ENCODE assay signal across 8 cellular contexts in genomic region chr3:4302747-4303146, GRCh38. TPM values are rescaled to one million over a fixed set of nuclear protein-coding genes. Genes with fewer than 3 reads are reported as not detected.
DNase-seq lines count a peak whose midpoint lies in the region; FAIRE-seq and TF ChIP-seq lines count a peak whose summit lies in the region.

No MANE protein-coding gene starts in this region.

- peaks cover 31% of the 10 kb centered on the region for H3K36me3 Mint-ChIP-seq in activated naive CD8-positive, alpha-beta T cell treated with anti-CD3 and anti-CD28 coated beads for 36 hours

- H3K9me3 ChIP-seq in kidney (ENCODE audit: control insufficient read depth in 1 of 2, low read length in 2 of 2) (no peaks in the 10 kb centered on the region), thyroid gland (no peaks in the 10 kb centered on the region)

- H3K4me3 ChIP-seq in kidney (ENCODE audit: low read length in 2 of 2) (peak overlapping the region; percentile 73 to 99), thyroid gland (replicated peaks in 1 of 3) (peak overlapping the region in 1 of 3 donors; percentile 46)

- no peak overlapping the region for H3K9ac ChIP-seq in kidney (ENCODE audit: low read length in 2 of 2)

- no peak for TF ChIP-seq POLR2A in thyroid gland (IDR thresholded peaks at IDR 0.05)
- TF ChIP-seq POLR2A in GM12892 (IDR thresholded peaks at IDR 0.05; ENCODE audit: low read depth, low read length) = no peak

- H3K9me3 Mint-ChIP-seq in activated naive CD8-positive, alpha-beta T cell treated with anti-CD3 and anti-CD28 coated beads for 36 hours = peaks cover 4% of the 10 kb centered on the region

- no peak for FAIRE-seq in kidney (lab: Jason Lieb, UNC)
- FAIRE-seq in GM12892 (lab: Jason Lieb, UNC) = no peak

- no peaks in the 10 kb centered on the region for H3K27me3 Mint-ChIP-seq in activated naive CD8-positive, alpha-beta T cell treated with anti-CD3 and anti-CD28 coated beads for 36 hours

- peak; percentile 62 for DNase-seq in activated effector memory CD4-positive, alpha-beta T cell treated with anti-CD3 and anti-CD28 coated beads, Interleukin-2, amount 50 U/mL, for 16 hours
- no peak for DNase-seq in activated effector memory CD4-positive, alpha-beta T cell treated with Interleukin-2 at 50 U/mL for 16 hours
- no peak for DNase-seq in activated naive CD8-positive, alpha-beta T cell treated with anti-CD3 and anti-CD28 coated beads for 36 hours
- DNase-seq in kidney = peak; percentile 46
- peak in 1 of 2 donors; percentile 15 for DNase-seq in thyroid gland
- no peak for DNase-seq in SIG-M5 (lab: John Stamatoyannopoulos, UW)
- no peak for DNase-seq in middle frontal gyrus (ENCODE audit: extremely low spot score, low spot score)
- DNase-seq in GM12892 (ENCODE audit: insufficient read length) = no peak

- H3K4me1 Mint-ChIP-seq in activated naive CD8-positive, alpha-beta T cell treated with anti-CD3 and anti-CD28 coated beads for 36 hours = peaks cover 30% of the 10 kb centered on the region

- intact Hi-C loops in kidney (cut with DNase I) (no loop called here), thyroid gland (cut with DNase I) (no loop called here)

- WGBS in thyroid gland, 2 donors = 74 to 77% methylated on average over 11 of the region's 11 CpGs

- peak overlapping the region; percentile 91 for H3K4me3 Mint-ChIP-seq in activated naive CD8-positive, alpha-beta T cell treated with anti-CD3 and anti-CD28 coated beads for 36 hours

- TF ChIP-seq CTCF in kidney (IDR thresholded peaks at IDR 0.05; ENCODE audit: borderline replicate concordance, extremely low read depth, insufficient read depth) (no peak), thyroid gland (IDR thresholded peaks at IDR 0.05) (no peak)

- H3K4me1 ChIP-seq in kidney (ENCODE audit: control insufficient read depth in 1 of 2, insufficient read depth in 1 of 2, low read depth in 1 of 2, low read length in 2 of 2) (peaks cover 0 to 2% of the 10 kb centered on the region in 2 donors), thyroid gland (peaks cover 33 to 41% of the 10 kb centered on the region in 2 donors)

- H3K36me3 ChIP-seq in kidney (ENCODE audit: control insufficient read depth in 1 of 2, insufficient read depth in 2 of 2, low read length in 2 of 2) = no peaks in the 10 kb centered on the region
- no peaks in the 10 kb centered on the region for H3K36me3 ChIP-seq in thyroid gland

- H3K27ac ChIP-seq in kidney (ENCODE audit: low read depth in 2 of 2, low read length in 2 of 2) (peak overlapping the region; percentile 93 to 97), thyroid gland (peak overlapping the region in 2 of 3 donors; percentile 89 to 98)

- H3K27ac Mint-ChIP-seq in activated naive CD8-positive, alpha-beta T cell treated with anti-CD3 and anti-CD28 coated beads for 36 hours = peak overlapping the region; percentile 97

- no peaks in the 10 kb centered on the region for H3K27me3 ChIP-seq in thyroid gland

RNA-seq across cellular contexts. Expression of gene SETMAR, which starts 0.4 kb away (rescaled TPM):
- 10 to 100 TPM; 23.6 to 25.0 TPM for total RNA-seq in activated naive CD8-positive, alpha-beta T cell treated with anti-CD3 and anti-CD28 coated beads for 36 hours
- total RNA-seq in kidney = 16.0 TPM
- 21.4 TPM for polyA plus RNA-seq in kidney (ENCODE audit: insufficient read depth, low read depth, low replicate concordance)
- total RNA-seq in thyroid gland = 10 to 100 TPM; 33.4 to 36.7 (median 36.2) TPM
- 11.9 TPM for polyA plus RNA-seq in GM12892 (2012; ENCODE audit: missing spikeins)

Comparison
In these comparisons a context has a peak if more than half of its experiments do, and no peak if none do; other contexts are left out.
1. DNase-seq: peak in activated effector memory CD4-positive, alpha-beta T cell treated with anti-CD3 and anti-CD28 coated beads, Interleukin-2, amount 50 U/mL, for 16 hours (single experiment) and kidney (single experiment); none in activated effector memory CD4-positive, alpha-beta T cell treated with Interleukin-2 at 50 U/mL for 16 hours (single experiment), activated naive CD8-positive, alpha-beta T cell treated with anti-CD3 and anti-CD28 coated beads for 36 hours (single experiment), SIG-M5 (single experiment), middle frontal gyrus (single experiment) and GM12892 (single experiment).